ENCODE assay signal across 12 cellular contexts in genomic region chr2:38394903-38395341, GRCh38. TPM values are rescaled to one million over a fixed set of nuclear protein-coding genes. Genes with fewer than 3 reads are reported as not detected.
DNase-seq lines count a peak whose midpoint lies in the region; ATAC-seq and TF ChIP-seq lines count a peak whose summit lies in the region.
"Had no signal": no experiment of that assay in that cellular context is flagged by ENCODE, and none has a peak within 500 bp of the region (broad histone marks: within the 10 kb centered on the region; RNA-seq: fewer than 3 reads in every experiment).

No MANE protein-coding gene starts in this region.

- ATAC-seq in GM23338 = no peak
- peak; percentile 71 for ATAC-seq in stimulated activated naive CD8-positive, alpha-beta T cell treated with anti-CD3 and anti-CD28 coated beads, Interleukin-15, Interleukin-2, amounts not matched to agents 100 U/mL and 50 U/mL, for 24 hours
- ATAC-seq: left colon had no signal

- H3K4me3 ChIP-seq in GM23338 (no peak overlapping the region), brain microvascular endothelial cell (ENCODE audit: low read depth, low read length) (no peak overlapping the region)
- H3K4me3 ChIP-seq: ovary, thoracic aorta had no signal

- peaks cover 2% of the 10 kb centered on the region for H3K27me3 Mint-ChIP-seq in GM23338 (ENCODE audit: insufficient read depth, low read depth, poor library complexity)

- no peaks in the 10 kb centered on the region; the same call in 2 of the 3 replicates for H3K4me1 Mint-ChIP-seq in GM23338
- H3K4me1 Mint-ChIP-seq: activated B cell treated with CpG ODN at 0.5 μM for 24 hours had no signal

- H3F3A ChIP-seq in GM23338 (replicated peaks; ENCODE audit: low read depth) = no peaks in the 10 kb centered on the region

- H3K36me3 ChIP-seq in GM23338 (ENCODE audit: insufficient read depth) (no peaks in the 10 kb centered on the region), brain microvascular endothelial cell (replicated peaks) (no peaks in the 10 kb centered on the region)
- H3K36me3 ChIP-seq: ovary, thoracic aorta had no signal

- H3K36me3 Mint-ChIP-seq in GM23338 (ENCODE audit: low read depth) = peaks cover 3% of the 10 kb centered on the region; the same call in 1 of the 3 replicates

- no peak for TF ChIP-seq CTCF in GM23338 (conservative IDR thresholded peaks at IDR 0.05; ENCODE audit: low read depth in 2 of 2)
- TF ChIP-seq CTCF in brain microvascular endothelial cell (IDR thresholded peaks at IDR 0.05; ENCODE audit: low read depth, low read length, missing control alignments) = no peak

- H3K9me3 Mint-ChIP-seq in GM23338 = peaks cover 14% of the 10 kb centered on the region; the same call in 2 of the 3 replicates
- H3K9me3 Mint-ChIP-seq: activated B cell treated with CpG ODN at 0.5 μM for 24 hours had no signal

- peaks cover 2% of the 10 kb centered on the region; the same call in 1 of the 2 replicates for H3K9me2 ChIP-seq in GM23338 (ENCODE audit: insufficient read depth)

- H2AFZ ChIP-seq in GM23338 = 0 out of 2 replicates have a peak overlapping the region, but pooled peaks have one; percentile 23

- no peak for DNase-seq in GM23338 (ENCODE audit: low spot score)
- peak; percentile 87 for DNase-seq in NCI-H526 treated with DMSO at 0.1 percent for 48 hours (lab: John Stamatoyannopoulos, UW)
- peak; percentile 23 for DNase-seq in brain microvascular endothelial cell
- no peak for DNase-seq in stimulated activated naive CD8-positive, alpha-beta T cell treated with anti-CD3 and anti-CD28 coated beads, Interleukin-15, Interleukin-2, amounts not matched to agents 100 U/mL and 50 U/mL, for 24 hours
- DNase-seq in NCI-H1105 treated with DMSO at 0.1 percent for 48 hours (lab: John Stamatoyannopoulos, UW) = no peak
- DNase-seq in NCI-H187 treated with DMSO at 0.1 percent for 48 hours (lab: John Stamatoyannopoulos, UW) = no peak
- no peak for DNase-seq in NCI-H2029 treated with DMSO at 0.1 percent for 48 hours (lab: John Stamatoyannopoulos, UW)
- DNase-seq: activated B cell treated with CpG ODN at 0.5 μM for 24 hours; left colon; ovary; stimulated activated CD4-positive, alpha-beta T cell treated with anti-CD3 and anti-CD28 coated beads, Interleukin-4, amount 100 ng/mL, for 4 hours had no signal

- H3K4me1 ChIP-seq in GM23338 (ENCODE audit: insufficient read depth) = no peaks in the 10 kb centered on the region

- no peak overlapping the region for H3K4me2 ChIP-seq in GM23338

- H4K20me1 ChIP-seq in GM23338 (replicated peaks; ENCODE audit: insufficient read depth) = no peaks in the 10 kb centered on the region

- H3K79me2 ChIP-seq in GM23338 (replicated peaks; ENCODE audit: insufficient read depth) = no peaks in the 10 kb centered on the region

- no peak overlapping the region for H3K27ac ChIP-seq in GM23338 (ENCODE audit: low read depth)
- no peak overlapping the region for H3K27ac ChIP-seq in brain microvascular endothelial cell
- H3K27ac ChIP-seq: ovary, thoracic aorta had no signal

- no peak overlapping the region for H3K4me3 Mint-ChIP-seq in GM23338
- H3K4me3 Mint-ChIP-seq: activated B cell treated with CpG ODN at 0.5 μM for 24 hours had no signal

- H3K27me3 ChIP-seq in GM23338 (ENCODE audit: insufficient read depth) (no peaks in the 10 kb centered on the region), brain microvascular endothelial cell (replicated peaks) (peaks cover 11% of the 10 kb centered on the region)
- H3K27me3 ChIP-seq: ovary had no signal

- H3K27ac Mint-ChIP-seq in GM23338 = no peak overlapping the region
- H3K27ac Mint-ChIP-seq: activated B cell treated with CpG ODN at 0.5 μM for 24 hours had no signal

- in situ Hi-C loops in brain microvascular endothelial cell (cut with HindIII; ENCODE audit: low pct_ligation_motif_present, low sequenced_read_pairs) = no loop called here

TF ChIP-seq in GM23338, 12 proteins besides CTCF, POLR2A, EP300 and RAD21:
- TF ChIP-seq STAT1 (IDR thresholded peaks at IDR 0.05; ENCODE audit: unreplicated experiment) (no peak), NANOG (IDR thresholded peaks at IDR 0.05; ENCODE audit: borderline replicate concordance) (no peak), JUNB (IDR thresholded peaks at IDR 0.05; ENCODE audit: unreplicated experiment) (no peak), CREB1 (CRISPR knock-in tag; IDR thresholded peaks at IDR 0.05; ENCODE audit: low read depth) (no peak), ETS1 (IDR thresholded peaks at IDR 0.05) (no peak), EZH2phosphoT487 (IDR thresholded peaks at IDR 0.05; ENCODE audit: unreplicated experiment) (no peak), EZH2 (IDR thresholded peaks at IDR 0.05; ENCODE audit: low read depth, unreplicated experiment) (no peak)

RNA-seq across cellular contexts. Expression of gene ATL2, which starts 17.8 kb away (rescaled TPM):
- 121 and 140 TPM in 2 replicates for total RNA-seq in GM23338 (2014; rRNA removed; shearing (Covaris generic))
- 25.7 and 30.2 TPM in 2 replicates for polyA plus RNA-seq in GM23338 (2016; fragmentation: Nextera tagmentation; extraction: Ambion mirVana)

Comparison
In these comparisons a context has a peak if more than half of its experiments do, and no peak if none do; other contexts are left out.
1. DNase-seq: peak in NCI-H526 treated with DMSO at 0.1 percent for 48 hours (single experiment) and brain microvascular endothelial cell (single experiment); none in GM23338 (single experiment), stimulated activated naive CD8-positive, alpha-beta T cell treated with anti-CD3 and anti-CD28 coated beads, Interleukin-15, Interleukin-2, amounts not matched to agents 100 U/mL and 50 U/mL, for 24 hours (single experiment), NCI-H1105 treated with DMSO at 0.1 percent for 48 hours (single experiment), NCI-H187 treated with DMSO at 0.1 percent for 48 hours (single experiment) and NCI-H2029 treated with DMSO at 0.1 percent for 48 hours (single experiment).